8 cellular contexts compared by ENCODE assay signal in genomic region chr3:127672429-127673190, GRCh38. TPM values are rescaled to one million over a fixed set of nuclear protein-coding genes. Genes with fewer than 3 reads are reported as not detected.
A peak's percentile ranks its signal among the peaks of the same experiment; 100 is the strongest.
DNase-seq lines count a peak whose midpoint lies in the region; ATAC-seq and TF ChIP-seq lines count a peak whose summit lies in the region.

ABTB1 (plus strand) TSS chr3:127672952; CDS start chr3:127673026, 74 bp downstream.

- CTCF ChIA-PET in GM10248 (lab: Yijun Ruan, JAX) = interaction anchor here (0.8 kb wide), 1 partner anchor 98 kb away, joined by 3 read pairs; no protein-coding TSS in a partner anchor

- H3K27ac ChIP-seq in right cardiac atrium (ENCODE audit: low read length) (peak within 1 kb of the TSS; percentile 62), aorta (ENCODE audit: low read depth in 1 of 2, low read length in 2 of 2) (peak within 1 kb of the TSS in 1 of 2 donors; percentile 52)

- POLR2A ChIA-PET in GM10248 (lab: Yijun Ruan, JAX) = interaction anchor here (1.1 kb wide), 1 partner anchor 11 kb away, joined by 5 read pairs; no protein-coding TSS in a partner anchor

- H3K4me1 Mint-ChIP-seq in T-helper 17 cell = peaks cover 33% of the 10 kb centered on the region

- H3K4me3 ChIP-seq in right cardiac atrium (ENCODE audit: low read length) (peak within 1 kb of the TSS; percentile 90), aorta (ENCODE audit: low read length in 2 of 2) (peak within 1 kb of the TSS; percentile 81 to 88)

- H3K36me3 Mint-ChIP-seq in T-helper 17 cell (ENCODE audit: low read depth) = peaks cover 1% of the 10 kb centered on the region

- under 1% methylated on average over 100 of the region's 102 CpGs for whole genome bisulfite sequencing in right cardiac atrium
- WGBS in aorta, 2 donors = 1% methylated on average over 62 to 102 of the region's 102 CpGs

- H3K27me3 Mint-ChIP-seq in T-helper 17 cell = no peaks in the 10 kb centered on the region

- intact Hi-C loops in right cardiac atrium (cut with DNase I) (no loop called here), aorta (cut with DNase I) (loop anchor here in 1 of 2 donors (10.0 kb wide), 1 partner anchor 382 kb away; the partner anchor contains the start of gene SEC61A1)

- peak within 1 kb of the TSS; percentile 94 for H3K4me3 Mint-ChIP-seq in T-helper 17 cell

- ATAC-seq in HG02588 (IDR thresholded peaks at IDR 0.05; ENCODE audit: unreplicated experiment) (peak; percentile 73), T-helper 17 cell (peak; percentile 91), right cardiac atrium (peak; percentile 86 to 87), aorta (ENCODE audit: low FRiP score) (peak; percentile 85)

- DNase-seq in GM10248 (ENCODE audit: extremely low spot score) (peak; percentile 97), NCI-H146 treated with DMSO at 0.1 percent for 48 hours (lab: John Stamatoyannopoulos, UW; ENCODE audit: unreplicated experiment) (peak; percentile 71), T-helper 17 cell (peak; percentile 76 to 88 (median 86)), amygdala (lab: John Stamatoyannopoulos, UW) (peak in 46 of 56 donors; percentile 25 to 86 (median 62)), right cardiac atrium (peak; percentile 89 to 96 (median 95)), retina (peak; percentile 81), aorta (peak; percentile 94 to 95)

- no peaks in the 10 kb centered on the region for H3K36me3 ChIP-seq in aorta (ENCODE audit: control insufficient read depth in 1 of 2, insufficient read depth in 2 of 2, low read length in 1 of 2)

- H3K27me3 ChIP-seq in right cardiac atrium (ENCODE audit: control insufficient read depth, insufficient read depth) = no peaks in the 10 kb centered on the region
- no peaks in the 10 kb centered on the region for H3K27me3 ChIP-seq in aorta (ENCODE audit: control insufficient read depth in 1 of 2, insufficient read depth in 2 of 2, low read length in 1 of 2)

- H3K9me3 ChIP-seq in T-helper 17 cell (ENCODE audit: control insufficient read depth, low read length, poor library complexity, severe bottlenecking) (no peaks in the 10 kb centered on the region), right cardiac atrium (ENCODE audit: control insufficient read depth, low read length) (no peaks in the 10 kb centered on the region), aorta (ENCODE audit: control insufficient read depth, low read length) (no peaks in the 10 kb centered on the region)

- TF ChIP-seq CTCF in GM10248 (IDR thresholded peaks at IDR 0.05; ENCODE audit: control extremely low read depth, extremely low read depth, low read depth, missing control alignments) = no peak

- H3K27ac Mint-ChIP-seq in T-helper 17 cell = peak within 1 kb of the TSS; percentile 95

- H3K4me1 ChIP-seq in right cardiac atrium (ENCODE audit: control insufficient read depth, insufficient read depth, low read length) = peaks cover 5% of the 10 kb centered on the region
- H3K4me1 ChIP-seq in aorta (ENCODE audit: control insufficient read depth in 1 of 2, insufficient read depth in 2 of 2, low read length in 2 of 2) = no peaks in the 10 kb centered on the region

RNA-seq across cellular contexts. Expression of gene ABTB1, which starts in this region (rescaled TPM):
- total RNA-seq in T-helper 17 cell = 10 to 100 TPM; 88.6 to 95.2 TPM
- 10 to 100 TPM; 20.2 to 47.1 (median 34.1) TPM for total RNA-seq in right cardiac atrium
- 38.2 TPM for polyA plus RNA-seq in right cardiac atrium
- total RNA-seq in aorta = 10 to 100 TPM; 49.8 to 75.4 TPM
- polyA plus RNA-seq in aorta = 100 to 1,000 TPM in 1 of 2 donors, 10 to 100 TPM in 1; 28.7 to 263 TPM
